Comparison of ENCODE assay signal across 15 cellular contexts in genomic region chr1:91121366-91121765, GRCh38.
"Had no signal": no experiment of that assay in that cellular context is flagged by ENCODE, and none has a peak within 500 bp of the region (broad histone marks: within the 10 kb centered on the region; RNA-seq: fewer than 3 reads in every experiment).

No MANE protein-coding gene starts in this region.

- H3K4me1 Mint-ChIP-seq: activated B cell treated with CpG ODN at 0.5 μM for 24 hours had no signal

- H3K27ac ChIP-seq: cardiac muscle cell, epithelial cell of prostate, gastrocnemius medialis, heart right ventricle, left lung, pancreas, thoracic aorta had no signal

- H3K4me1 ChIP-seq: gastrocnemius medialis, heart right ventricle, pancreas had no signal

- H3K27me3 ChIP-seq: cardiac muscle cell, gastrocnemius medialis, heart right ventricle, left lung, pancreas had no signal

- H3K27me3 Mint-ChIP-seq: activated CD8-positive, alpha-beta T cell treated with anti-CD3 and anti-CD28 coated beads for 36 hours had no signal

- H3K9me3 Mint-ChIP-seq: activated B cell treated with CpG ODN at 0.5 μM for 24 hours; activated CD8-positive, alpha-beta T cell treated with anti-CD3 and anti-CD28 coated beads for 36 hours; activated T-cell treated with anti-CD3 and anti-CD28 coated beads, Interleukin-2, amount 50 U/mL, for 4 hours had no signal

- H3K36me3 ChIP-seq: cardiac muscle cell, gastrocnemius medialis, heart right ventricle, left lung, pancreas, thoracic aorta had no signal

- H3K4me3 ChIP-seq: cardiac muscle cell, gastrocnemius medialis, heart right ventricle, left lung, pancreas, thoracic aorta had no signal

- H3K27ac Mint-ChIP-seq: activated B cell treated with CpG ODN at 0.5 μM for 24 hours; activated CD8-positive, alpha-beta T cell treated with anti-CD3 and anti-CD28 coated beads for 36 hours had no signal

- H3K4me3 Mint-ChIP-seq: activated B cell treated with CpG ODN at 0.5 μM for 24 hours; activated CD8-positive, alpha-beta T cell treated with anti-CD3 and anti-CD28 coated beads for 36 hours; activated T-cell treated with anti-CD3 and anti-CD28 coated beads, Interleukin-2, amount 50 U/mL, for 4 hours had no signal

- DNase-seq: activated B cell treated with CpG ODN at 0.5 μM for 24 hours; activated CD4-positive, alpha-beta T cell treated with anti-CD3 and anti-CD28 coated beads for 48 hours; activated CD8-positive, alpha-beta T cell treated with anti-CD3 and anti-CD28 coated beads for 36 hours; activated effector memory CD4-positive, alpha-beta T cell treated with Interleukin-2 at 50 U/mL for 16 hours; activated naive CD4-positive, alpha-beta T cell treated with anti-CD3 and anti-CD28 coated beads, Interleukin-2, amount 50 U/mL, for 16 hours; activated T-cell treated with anti-CD3 and anti-CD28 coated beads, Interleukin-2, amount 50 U/mL, for 4 hours; gastrocnemius medialis; heart right ventricle; left lung; pancreas; stimulated activated CD4-positive, alpha-beta T cell treated with anti-CD3 and anti-CD28 coated beads, Interleukin-12 subunit alpha, Interleukin-12 subunit beta, amount 100 ng/mL, for 4 hours; stimulated activated CD4-positive, alpha-beta T cell treated with anti-CD3 and anti-CD28 coated beads, Interleukin-2, amount 100 ng/mL, for 24 hours had no signal

- H3K9me3 ChIP-seq: gastrocnemius medialis, heart right ventricle, left lung, pancreas, thoracic aorta had no signal
